In genomic region chr9:6049798-6050197, GRCh38 we compare ENCODE assay signal across 8 cellular contexts. TPM values are rescaled to one million over a fixed set of nuclear protein-coding genes. Genes with fewer than 3 reads are reported as not detected.
DNase-seq lines count a peak whose midpoint lies in the region; ATAC-seq and TF ChIP-seq lines count a peak whose summit lies in the region.

No MANE protein-coding gene starts in this region.

- H3K27ac Mint-ChIP-seq in activated T-helper 17 cell treated with anti-CD3 and anti-CD28 coated beads, Interleukin-2, amount 50 U/mL, for 72 hours = peak overlapping the region; percentile 42

- no peaks in the 10 kb centered on the region for H3K9me3 Mint-ChIP-seq in activated T-helper 17 cell treated with anti-CD3 and anti-CD28 coated beads, Interleukin-2, amount 50 U/mL, for 72 hours

- TF ChIP-seq CTCF in AG09309 (IDR thresholded peaks at IDR 0.05; ENCODE audit: control insufficient read depth, insufficient read depth, low read depth, low read length, missing control alignments) = peak; percentile 33
- TF ChIP-seq CTCF in GM13976 (IDR thresholded peaks at IDR 0.05; ENCODE audit: borderline replicate concordance, control extremely low read depth, extremely low read depth, insufficient read depth, missing control alignments) = peak; percentile 24
- TF ChIP-seq CTCF in mucosa of descending colon (IDR thresholded peaks at IDR 0.05) = no peak

- peaks cover 5% of the 10 kb centered on the region for H3K4me1 Mint-ChIP-seq in activated T-helper 17 cell treated with anti-CD3 and anti-CD28 coated beads, Interleukin-2, amount 50 U/mL, for 72 hours

- DNase-seq in AG09309 (ENCODE audit: low read depth) (no peak), GM13976 (ENCODE audit: low spot score) (peak; percentile 21), mucosa of descending colon (peak in 1 of 3 donors; percentile 41), HuH-7.5 (ENCODE audit: low spot score) (no peak), NCI-H2029 treated with DMSO at 0.1 percent for 48 hours (lab: John Stamatoyannopoulos, UW) (no peak)

- H3K9me3 ChIP-seq in mucosa of descending colon = no peaks in the 10 kb centered on the region

- intact Hi-C loops in mucosa of descending colon (cut with DNase I, micrococcal nuclease) = loop anchor here (10.0 kb wide), 3 partner anchors 155 to 255 kb away; partner anchors contain the start of gene MLANA (in 1 of the 2)

- in situ Hi-C loops in GM13976 (cut with MboI; ENCODE audit: low sequenced_read_pairs, unreplicated experiment) = loop anchor here (5.0 to 25.0 kb wide), 2 partner anchors 162 to 513 kb away; no protein-coding TSS in a partner anchor

- no peaks in the 10 kb centered on the region for H3K36me3 Mint-ChIP-seq in activated T-helper 17 cell treated with anti-CD3 and anti-CD28 coated beads, Interleukin-2, amount 50 U/mL, for 72 hours (ENCODE audit: low read depth)

- no peak overlapping the region for H3K4me3 ChIP-seq in AG09309 (ENCODE audit: control insufficient read depth, low read depth, low read length)
- no peak overlapping the region for H3K4me3 ChIP-seq in mucosa of descending colon

- ATAC-seq in HG03378 (IDR thresholded peaks at IDR 0.05; ENCODE audit: unreplicated experiment) (peak; percentile 66), mucosa of descending colon (peak; percentile 77), HG03196 (IDR thresholded peaks at IDR 0.05; ENCODE audit: unreplicated experiment) (no peak)
- ATAC-seq in activated T-helper 17 cell treated with anti-CD3 and anti-CD28 coated beads, Interleukin-2, amount 50 U/mL, for 72 hours (replicated peaks) = peak; percentile 86

- no peak overlapping the region for H3K4me3 Mint-ChIP-seq in activated T-helper 17 cell treated with anti-CD3 and anti-CD28 coated beads, Interleukin-2, amount 50 U/mL, for 72 hours

- H3K27me3 Mint-ChIP-seq in activated T-helper 17 cell treated with anti-CD3 and anti-CD28 coated beads, Interleukin-2, amount 50 U/mL, for 72 hours = peaks cover 11% of the 10 kb centered on the region

- peaks cover 5% of the 10 kb centered on the region for H3K4me1 ChIP-seq in mucosa of descending colon (ENCODE audit: low read depth)

- no peaks in the 10 kb centered on the region for H3K36me3 ChIP-seq in mucosa of descending colon (ENCODE audit: low read depth)

RNA-seq across cellular contexts. Expression of gene RANBP6, which starts 34.4 kb away (rescaled TPM):
- 10 to 100 TPM; 14.6 to 22.7 TPM for total RNA-seq in activated T-helper 17 cell treated with anti-CD3 and anti-CD28 coated beads, Interleukin-2, amount 50 U/mL, for 72 hours
- total RNA-seq in mucosa of descending colon = 10 to 100 TPM in 1 of 3 donors, 1 to 10 TPM in 2; 7.9 to 13.1 (median 9.8) TPM
